In genomic region chr17:47208744-47209488, GRCh38 we compare ENCODE assay signal across 20 cellular contexts. TPM values are rescaled to one million over a fixed set of nuclear protein-coding genes. Genes with fewer than 3 reads are reported as not detected.
DNase-seq lines count a peak whose midpoint lies in the region; FAIRE-seq and TF ChIP-seq lines count a peak whose summit lies in the region.
"Had no signal": no experiment of that assay in that cellular context is flagged by ENCODE, and none has a peak within 500 bp of the region (broad histone marks: within the 10 kb centered on the region; RNA-seq: fewer than 3 reads in every experiment).

TSS of gene MYL4 (plus strand) at chr17:47209348. CDS start at chr17:47209423, 75 bp downstream.

- no peak within 1 kb of the TSS for H3K4me3 ChIP-seq in SJSA1
- peak within 1 kb of the TSS; percentile 82 for H3K4me3 ChIP-seq in cardiac muscle cell
- no peak within 1 kb of the TSS for H3K4me3 ChIP-seq in osteoblast (ENCODE audit: insufficient read depth, low read length)
- H3K4me3 ChIP-seq: vagina had no signal

- no peaks in the 10 kb centered on the region for H3K27me3 ChIP-seq in SJSA1 (replicated peaks)
- no peaks in the 10 kb centered on the region for H3K27me3 ChIP-seq in cardiac muscle cell
- H3K27me3 ChIP-seq in osteoblast (ENCODE audit: insufficient read depth, low read length): no peaks in the 10 kb centered on the region
- H3K27me3 ChIP-seq: BE2C, vagina had no signal

- H3K4me2 ChIP-seq in osteoblast (ENCODE audit: insufficient read depth, low read length): no peak within 1 kb of the TSS

- H3K36me3 ChIP-seq in SJSA1 (no peaks in the 10 kb centered on the region), cardiac muscle cell (peaks cover 25% of the 10 kb centered on the region), osteoblast (ENCODE audit: insufficient read depth, low read length) (no peaks in the 10 kb centered on the region)
- H3K36me3 ChIP-seq: BE2C, vagina had no signal

- FAIRE-seq in D721Med (lab: Jason Lieb, UNC) (no peak), RCC 7860 (lab: Jason Lieb, UNC) (no peak)
- FAIRE-seq: H54 had no signal

- intact Hi-C loops in Calu3 (cut with micrococcal nuclease; ENCODE audit: unreplicated experiment): no loop called here

- peak; percentile 39 for DNase-seq in D721Med (ENCODE audit: insufficient read length, low spot score)
- no peak for DNase-seq in SJSA1 (ENCODE audit: low read depth in 1 of 2, low spot score in 2 of 2)
- DNase-seq in cardiac muscle cell (ENCODE audit: low read depth in 1 of 2, low spot score in 1 of 2): peak; percentile 29 to 96
- DNase-seq in osteoblast (ENCODE audit: insufficient read length, low spot score, missing footprints): no peak
- no peak for DNase-seq in stimulated activated CD4-positive, alpha-beta T cell treated with anti-CD3 and anti-CD28 coated beads, Interleukin-12 subunit alpha, Interleukin-12 subunit beta, amount 100 ng/mL, for 4 hours
- DNase-seq in Calu3: no peak
- no peak for DNase-seq in anterior cingulate cortex (lab: John Stamatoyannopoulos, UW)
- DNase-seq in RCC 7860 (ENCODE audit: low spot score): no peak
- DNase-seq: activated CD4-positive, CD25-positive, alpha-beta regulatory T cell treated with anti-CD3 and anti-CD28 coated beads, Interleukin-2, amount 50 U/mL, for 72 hours; BE2C; effector CD8-positive, alpha-beta T cell; foreskin keratinocyte; stimulated activated CD4-positive, alpha-beta T cell treated with anti-CD3 and anti-CD28 coated beads, Interleukin-4, amount 100 ng/mL, for 1 hour had no signal

- no peak within 1 kb of the TSS for H3K27ac Mint-ChIP-seq in Calu3 (ENCODE audit: unreplicated experiment)
- H3K27ac Mint-ChIP-seq: stimulated activated effector memory CD8-positive, alpha-beta T cell treated with anti-CD3 and anti-CD28 coated beads, Interleukin-12 subunit alpha, Interleukin-12 subunit beta, amount 100 ng/mL, for 72 hours had no signal

- CTCF ChIA-PET in Calu3 (lab: Charles Lee): interaction anchor here (0.5 to 0.8 kb wide), 2 partner anchors 15 to 208 kb away, joined by 3 to 4 read pairs; no protein-coding TSS in a partner anchor

- H3K9me3 ChIP-seq in SJSA1 (replicated peaks) (no peaks in the 10 kb centered on the region), cardiac muscle cell (ENCODE audit: low read depth) (no peaks in the 10 kb centered on the region), osteoblast (ENCODE audit: low read depth, low read length) (no peaks in the 10 kb centered on the region)
- H3K9me3 ChIP-seq: BE2C, vagina had no signal

- no peaks in the 10 kb centered on the region for H3K36me3 Mint-ChIP-seq in Calu3 (ENCODE audit: insufficient read depth, unreplicated experiment)
- H3K36me3 Mint-ChIP-seq: stimulated activated effector memory CD8-positive, alpha-beta T cell treated with anti-CD3 and anti-CD28 coated beads, Interleukin-12 subunit alpha, Interleukin-12 subunit beta, amount 100 ng/mL, for 72 hours had no signal

- H3K27ac ChIP-seq in SJSA1: peak within 1 kb of the TSS; percentile 52
- H3K27ac ChIP-seq in cardiac muscle cell: peak within 1 kb of the TSS; percentile 100
- no peak within 1 kb of the TSS for H3K27ac ChIP-seq in osteoblast (ENCODE audit: low read depth, low read length)
- H3K27ac ChIP-seq: foreskin keratinocyte, HL-60, vagina had no signal

- H3K79me2 ChIP-seq in osteoblast (ENCODE audit: insufficient read depth, low read length): no peaks in the 10 kb centered on the region

- H2AFZ ChIP-seq in osteoblast (ENCODE audit: low read length): peak within 1 kb of the TSS; percentile 58

- H3K4me1 Mint-ChIP-seq in Calu3 (ENCODE audit: low read depth, unreplicated experiment): peaks cover 24% of the 10 kb centered on the region

- H3K4me1 ChIP-seq in SJSA1 (replicated peaks) (peaks cover 52% of the 10 kb centered on the region), cardiac muscle cell (ENCODE audit: low read depth) (peaks cover 63% of the 10 kb centered on the region), osteoblast (ENCODE audit: insufficient read depth, low read length) (peaks cover 21% of the 10 kb centered on the region)
- H3K4me1 ChIP-seq: BE2C, foreskin keratinocyte had no signal

- H3K9me3 Mint-ChIP-seq in Calu3 (ENCODE audit: low read depth, unreplicated experiment): no peaks in the 10 kb centered on the region
- H3K9me3 Mint-ChIP-seq: stimulated activated effector memory CD8-positive, alpha-beta T cell treated with anti-CD3 and anti-CD28 coated beads, Interleukin-12 subunit alpha, Interleukin-12 subunit beta, amount 100 ng/mL, for 72 hours had no signal

- peaks cover 23% of the 10 kb centered on the region for H3K27me3 Mint-ChIP-seq in Calu3 (ENCODE audit: unreplicated experiment)

- BruUV-seq in Calu3 (replicated peaks; lab: Mats Ljungman, UMichigan): no TSS peak

- no peak for TF ChIP-seq CTCF in D721Med (IDR thresholded peaks at IDR 0.05; ENCODE audit: insufficient read depth, missing control alignments)
- TF ChIP-seq CTCF in cardiac muscle cell (IDR thresholded peaks at IDR 0.05; ENCODE audit: low read depth, low read length): no peak
- TF ChIP-seq CTCF in osteoblast (IDR thresholded peaks at IDR 0.05; ENCODE audit: extremely low read depth, low read depth, low read length): no peak
- no peak for TF ChIP-seq CTCF in Calu3 (IDR thresholded peaks at IDR 0.05; ENCODE audit: unreplicated experiment)

- no peak within 1 kb of the TSS for H3K4me3 Mint-ChIP-seq in Calu3 (ENCODE audit: low read depth, unreplicated experiment)
- H3K4me3 Mint-ChIP-seq: stimulated activated effector memory CD8-positive, alpha-beta T cell treated with anti-CD3 and anti-CD28 coated beads, Interleukin-12 subunit alpha, Interleukin-12 subunit beta, amount 100 ng/mL, for 72 hours had no signal

- H4K20me1 ChIP-seq in osteoblast (ENCODE audit: insufficient read depth, low read length): no peaks in the 10 kb centered on the region

RNA-seq across cellular contexts. Expression of gene MYL4, which starts in this region (rescaled TPM):
- 2.2 TPM in 1 of 2 replicates, not detected in the other for total RNA-seq in SJSA1 (2014; rRNA removed; shearing (Covaris generic))
- total RNA-seq in cardiac muscle cell (2,925 and 5,217 TPM in 2 replicates), osteoblast (0.72 TPM in 1 of 2 replicates, not detected in the other), Calu3 (2022) (not detected in 2 replicates)
- polyA plus RNA-seq in cardiac muscle cell: 3,500 and 5,148 TPM in 2 replicates
- total RNA-seq: foreskin keratinocyte, G401, M059J, mononuclear cell, vagina had no signal
- polyA plus RNA-seq: foreskin keratinocyte had no signal

Comparison
In these comparisons a context has a peak if more than half of its experiments do, and no peak if none do; other contexts are left out.
1. RNA of gene MYL4 (total RNA-seq): 2,925 to 5,217 TPM in cardiac muscle cell; 2.2 TPM in SJSA1, 0.72 TPM in osteoblast and not detected in Calu3; every median in the first group is over 100 times any median in the second.
2. DNase-seq: peak in D721Med (single experiment) and cardiac muscle cell (2 of 2); none in SJSA1 (0 of 2), osteoblast (single experiment), stimulated activated CD4-positive, alpha-beta T cell treated with anti-CD3 and anti-CD28 coated beads, Interleukin-12 subunit alpha, Interleukin-12 subunit beta, amount 100 ng/mL, for 4 hours (single experiment), Calu3 (single experiment), anterior cingulate cortex (0 of 58) and RCC 7860 (single experiment).